ENCODE assay signal across 13 cellular contexts in the genomic region with DNA sequence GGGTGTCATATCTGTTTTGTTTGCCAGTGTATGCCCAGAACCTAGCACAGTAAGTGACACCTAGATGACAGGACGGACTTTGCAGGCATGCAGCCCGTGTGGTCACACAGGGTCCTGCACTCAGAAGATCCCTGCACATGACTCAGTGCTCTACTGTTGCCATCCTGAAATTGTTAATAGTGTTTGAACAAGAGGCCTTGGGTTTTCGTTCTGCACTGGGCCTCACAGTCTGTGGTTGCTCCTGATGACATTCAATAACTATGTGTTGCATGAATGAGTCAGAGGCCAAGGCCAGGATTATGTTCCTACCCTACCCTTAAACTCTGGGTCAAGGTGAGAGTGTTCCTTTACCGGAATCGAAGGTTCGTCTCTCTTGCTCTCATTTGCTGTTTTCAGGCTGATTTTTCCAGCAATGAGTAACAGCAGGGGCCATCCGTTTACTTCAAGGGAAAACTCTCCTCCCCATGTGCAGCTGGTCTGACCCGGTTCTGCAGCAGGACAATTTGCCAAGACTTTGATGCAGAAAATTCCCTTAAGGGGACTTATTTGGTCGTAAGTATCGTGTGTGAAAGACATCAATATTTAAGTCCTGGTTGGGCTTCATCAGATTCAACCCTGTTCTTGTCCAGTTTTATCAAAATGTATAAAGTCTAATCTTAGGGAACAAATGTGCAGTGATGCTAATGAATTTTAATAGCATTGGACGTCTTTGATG. TPM values are rescaled to one million over a fixed set of nuclear protein-coding genes. Genes with fewer than 3 reads are reported as not detected.
DNase-seq lines count a peak whose midpoint lies in the region; ATAC-seq, FAIRE-seq and TF ChIP-seq lines count a peak whose summit lies in the region.
"Had no signal": no experiment of that assay in that cellular context is flagged by ENCODE, and none has a peak within 500 bp of the region (broad histone marks: within the 10 kb centered on the region; RNA-seq: fewer than 3 reads in every experiment).

No MANE protein-coding gene starts in this region.

- H3K9me1 ChIP-seq in keratinocyte (ENCODE audit: control insufficient read depth, extremely low read depth, insufficient read depth, low read length), result no peaks in the 10 kb centered on the region

- H3K27me3 ChIP-seq in DND-41 (ENCODE audit: insufficient read depth, low read length, poor library complexity) (peaks cover 17% of the 10 kb centered on the region), keratinocyte (ENCODE audit: control insufficient read depth, extremely low read depth, insufficient read depth, low read length) (no peaks in the 10 kb centered on the region)
- H3K27me3 ChIP-seq: tibial nerve had no signal

- no peaks in the 10 kb centered on the region for H4K20me1 ChIP-seq in DND-41 (ENCODE audit: insufficient read depth, low read length)
- H4K20me1 ChIP-seq in keratinocyte (ENCODE audit: control insufficient read depth, extremely low read depth, insufficient read depth, low read length), result no peaks in the 10 kb centered on the region

- intact Hi-C loops in kidney (cut with DNase I), result no loop called here

- H3K4me3 ChIP-seq in DND-41 (ENCODE audit: low read depth in 1 of 2, low read length in 2 of 2) (no peak overlapping the region), HFF-Myc (replicated peaks; ENCODE audit: low read depth, low read length) (no peak overlapping the region), keratinocyte (ENCODE audit: control insufficient read depth in 2 of 3, extremely low read depth in 1 of 3, insufficient read depth in 2 of 3, low read depth in 1 of 3, low read length in 3 of 3) (no peak overlapping the region), kidney (ENCODE audit: low read length in 2 of 2) (no peak overlapping the region)
- H3K4me3 ChIP-seq: tibial nerve had no signal

- H3K36me3 ChIP-seq in DND-41 (ENCODE audit: insufficient read depth, low read length) (no peaks in the 10 kb centered on the region), keratinocyte (ENCODE audit: control insufficient read depth in 2 of 2, extremely low read depth in 1 of 2, insufficient read depth in 2 of 2, low read length in 2 of 2) (no peaks in the 10 kb centered on the region), kidney (ENCODE audit: control insufficient read depth in 1 of 2, insufficient read depth in 2 of 2, low read length in 2 of 2) (no peaks in the 10 kb centered on the region)
- H3K36me3 ChIP-seq: tibial nerve had no signal

- dilution Hi-C loops in keratinocyte (cut with MboI; ENCODE audit: extremely low pct_ligation_motif_present, low sequenced_read_pairs), result no loop called here

- H3K4me2 ChIP-seq in DND-41 (ENCODE audit: insufficient read depth, low read length), result no peak overlapping the region
- H3K4me2 ChIP-seq in keratinocyte (ENCODE audit: control insufficient read depth, extremely low read depth, insufficient read depth, low read depth, low read length), result peak overlapping the region; percentile 15

- no peak for DNase-seq in DND-41
- DNase-seq in HFF-Myc (ENCODE audit: extremely low read depth, low read depth), result no peak
- no peak for DNase-seq in keratinocyte (ENCODE audit: low read depth, low spot score)
- DNase-seq in ACHN, result no peak
- DNase-seq in kidney, result no peak
- DNase-seq: NCI-H2227 treated with DMSO at 0.1 percent for 48 hours had no signal

- ATAC-seq in DND-41 (ENCODE audit: insufficient read depth, low read depth), result no peak
- peak; percentile 55 for ATAC-seq in SK-N-SH treated with all-trans-retinoic acid at 6 μM for 48 hours
- no peak for ATAC-seq in GM21723 (IDR thresholded peaks at IDR 0.05; ENCODE audit: unreplicated experiment)
- ATAC-seq in GM21619 (IDR thresholded peaks at IDR 0.05; ENCODE audit: unreplicated experiment), result no peak
- ATAC-seq: left lobe of liver had no signal

- H2AFZ ChIP-seq in DND-41 (ENCODE audit: low read depth, low read length) (no peak overlapping the region), keratinocyte (ENCODE audit: control insufficient read depth, low read length) (peak overlapping the region; percentile 12)

- H3K27ac ChIP-seq in DND-41 (ENCODE audit: low read length), result no peak overlapping the region
- H3K27ac ChIP-seq in keratinocyte (ENCODE audit: control insufficient read depth, insufficient read depth, low read length), result no peak overlapping the region
- no peak overlapping the region for H3K27ac ChIP-seq in kidney (ENCODE audit: low read depth in 2 of 2, low read length in 2 of 2)
- H3K27ac ChIP-seq: tibial nerve had no signal

- no peak overlapping the region for H3K9ac ChIP-seq in DND-41 (ENCODE audit: low read depth, low read length)
- H3K9ac ChIP-seq in keratinocyte (ENCODE audit: control insufficient read depth, extremely low read depth, insufficient read depth, low read length), result no peak overlapping the region
- no peak overlapping the region for H3K9ac ChIP-seq in kidney (ENCODE audit: low read length in 2 of 2)

- in situ Hi-C loops in ACHN (cut with HindIII; ENCODE audit: low pct_ligation_motif_present, low pct_unique_long_range_greater_than_20kb, low sequenced_read_pairs), result no loop called here

- FAIRE-seq in keratinocyte (lab: Jason Lieb, UNC), result peak; percentile 75
- no peak for FAIRE-seq in kidney (lab: Jason Lieb, UNC)

- H3K79me2 ChIP-seq in DND-41 (ENCODE audit: insufficient read depth, low read length) (no peaks in the 10 kb centered on the region), keratinocyte (ENCODE audit: control insufficient read depth, insufficient read depth, low read length) (no peaks in the 10 kb centered on the region)

- TF ChIP-seq CTCF in DND-41 (IDR thresholded peaks at IDR 0.05; ENCODE audit: borderline replicate concordance, extremely low read depth, low read length, poor library complexity, severe bottlenecking) (peak; percentile 12), HFF-Myc (IDR thresholded peaks at IDR 0.05; ENCODE audit: low read depth, low read length, missing control alignments) (peak; percentile 14), keratinocyte (optimal IDR thresholded peaks at IDR 0.05 in 1 of 3, IDR thresholded peaks at IDR 0.05 in 1 of 3, conservative IDR thresholded peaks at IDR 0.05 in 1 of 3; ENCODE audit: extremely low read depth in 1 of 3, insufficient read depth in 2 of 3, low read length in 3 of 3) (peak in 1 of 3 experiments; percentile 28), kidney (IDR thresholded peaks at IDR 0.05; ENCODE audit: borderline replicate concordance, extremely low read depth, insufficient read depth) (no peak)

- no peaks in the 10 kb centered on the region for H3K4me1 ChIP-seq in DND-41 (ENCODE audit: insufficient read depth, low read length)
- peaks cover 40% of the 10 kb centered on the region for H3K4me1 ChIP-seq in keratinocyte (ENCODE audit: control insufficient read depth, extremely low read depth, insufficient read depth, low read length)
- H3K4me1 ChIP-seq in kidney (ENCODE audit: control insufficient read depth in 1 of 2, insufficient read depth in 1 of 2, low read depth in 1 of 2, low read length in 2 of 2), result peaks cover 13% of the 10 kb centered on the region in 2 donors
- H3K4me1 ChIP-seq: tibial nerve had no signal

- no peaks in the 10 kb centered on the region for H3K9me3 ChIP-seq in DND-41 (ENCODE audit: insufficient read depth, low read length, severe bottlenecking)
- no peaks in the 10 kb centered on the region for H3K9me3 ChIP-seq in keratinocyte (ENCODE audit: control insufficient read depth, low read depth, low read length)
- H3K9me3 ChIP-seq in kidney (ENCODE audit: control insufficient read depth in 1 of 2, low read length in 2 of 2), result no peaks in the 10 kb centered on the region
- H3K9me3 ChIP-seq: tibial nerve had no signal

TF ChIP-seq in SK-N-SH treated with all-trans-retinoic acid at 6 μM for 48 hours, 23 proteins besides CTCF, POLR2A, EP300 and RAD21 (continues in another document):
- TF ChIP-seq ZNF8 (CRISPR knock-in tag; IDR thresholded peaks at IDR 0.05), result no peak
- TF ChIP-seq, protein P1, sequence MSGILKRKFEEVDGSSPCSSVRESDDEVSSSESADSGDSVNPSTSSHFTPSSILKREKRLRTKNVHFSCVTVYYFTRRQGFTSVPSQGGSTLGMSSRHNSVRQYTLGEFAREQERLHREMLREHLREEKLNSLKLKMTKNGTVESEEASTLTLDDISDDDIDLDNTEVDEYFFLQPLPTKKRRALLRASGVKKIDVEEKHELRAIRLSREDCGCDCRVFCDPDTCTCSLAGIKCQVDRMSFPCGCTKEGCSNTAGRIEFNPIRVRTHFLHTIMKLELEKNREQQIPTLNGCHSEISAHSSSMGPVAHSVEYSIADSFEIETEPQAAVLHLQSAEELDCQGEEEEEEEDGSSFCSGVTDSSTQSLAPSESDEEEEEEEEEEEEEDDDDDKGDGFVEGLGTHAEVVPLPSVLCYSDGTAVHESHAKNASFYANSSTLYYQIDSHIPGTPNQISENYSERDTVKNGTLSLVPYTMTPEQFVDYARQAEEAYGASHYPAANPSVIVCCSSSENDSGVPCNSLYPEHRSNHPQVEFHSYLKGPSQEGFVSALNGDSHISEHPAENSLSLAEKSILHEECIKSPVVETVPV (CRISPR knock-in tag; IDR thresholded peaks at IDR 0.05), result no peak
- TF ChIP-seq ARNTL (CRISPR knock-in tag; IDR thresholded peaks at IDR 0.05; ENCODE audit: borderline replicate concordance, low read depth), result no peak
- no peak for TF ChIP-seq RARB (CRISPR knock-in tag; IDR thresholded peaks at IDR 0.05)
- no peak for TF ChIP-seq TCF4 (CRISPR knock-in tag; IDR thresholded peaks at IDR 0.05; ENCODE audit: borderline replicate concordance)
- no peak for TF ChIP-seq CSDC2 (CRISPR knock-in tag; IDR thresholded peaks at IDR 0.05)
- no peak for TF ChIP-seq ZNF565 (CRISPR knock-in tag; conservative IDR thresholded peaks at IDR 0.05; ENCODE audit: low read depth)

RNA-seq across cellular contexts. Expression of a gene that starts 13.0 kb away (rescaled TPM):
- polyA plus RNA-seq in keratinocyte, result 19.1 to 65.7 TPM (median 39.5 TPM) in 3 replicates
- 34.8 TPM for polyA plus RNA-seq in keratinocyte (2011; ENCODE audit: low read depth)
- polyA plus RNA-seq in keratinocyte (2011; cell fraction: cytosol; rRNA removed), result 48.6 and 86.9 TPM in 2 replicates
- 16.4 and 26.9 TPM in 2 replicates for polyA plus RNA-seq in keratinocyte (2011; cell fraction: nucleus; rRNA removed)
- 38.9 and 41.8 TPM in 2 replicates for polyA plus RNA-seq in keratinocyte (2012; ENCODE audit: low replicate concordance)
- polyA minus RNA-seq in keratinocyte, result 1.5 to 8.1 TPM in 2 of 3 replicates, not detected in the other
- polyA minus RNA-seq in keratinocyte (2011; cell fraction: cytosol; rRNA and poly(A)+ RNA removed), result 4.4 TPM
- 1.7 and 3.3 TPM in 2 replicates for polyA minus RNA-seq in keratinocyte (2011; cell fraction: nucleus; rRNA and poly(A)+ RNA removed)
- total RNA-seq in kidney, result 19.7 TPM
- 49.5 TPM for polyA plus RNA-seq in kidney (ENCODE audit: insufficient read depth, low read depth, low replicate concordance)

RNA-seq across cellular contexts. Expression of a gene that starts 21.1 kb away (rescaled TPM):
- polyA plus RNA-seq in keratinocyte, result 7.3 to 18.2 TPM (median 7.7 TPM) in 3 replicates
- not detected for polyA plus RNA-seq in keratinocyte (2011; ENCODE audit: low read depth)
- 4.8 and 7.8 TPM in 2 replicates for polyA plus RNA-seq in keratinocyte (2011; cell fraction: cytosol; rRNA removed)
- 34.1 and 38.0 TPM in 2 replicates for polyA plus RNA-seq in keratinocyte (2011; cell fraction: nucleus; rRNA removed)
- 5.9 TPM in 1 of 2 replicates, not detected in the other for polyA plus RNA-seq in keratinocyte (2012; ENCODE audit: low replicate concordance)
- 21.2 to 41.0 TPM (median 33.8 TPM) in 3 replicates for polyA minus RNA-seq in keratinocyte
- polyA minus RNA-seq in keratinocyte (2011; cell fraction: cytosol; rRNA and poly(A)+ RNA removed), result 27.0 TPM
- polyA minus RNA-seq in keratinocyte (2011; cell fraction: nucleus; rRNA and poly(A)+ RNA removed), result 18.9 and 23.8 TPM in 2 replicates
- total RNA-seq in kidney, result 39.0 TPM
- 15.4 TPM for polyA plus RNA-seq in kidney (ENCODE audit: insufficient read depth, low read depth, low replicate concordance)
- total RNA-seq: fibroblast of lung, left lobe of liver, tibial nerve had no signal
- polyA plus RNA-seq: fibroblast of lung, IgD-negative memory B cell had no signal
